Comparison of ENCODE assay signal across 21 cellular contexts in genomic region chr14:101797785-101798342, GRCh38. TPM values are rescaled to one million over a fixed set of nuclear protein-coding genes. Genes with fewer than 3 reads are reported as not detected.
DNase-seq lines count a peak whose midpoint lies in the region; ATAC-seq and TF ChIP-seq lines count a peak whose summit lies in the region.
"Had no signal": no experiment of that assay in that cellular context is flagged by ENCODE, and none has a peak within 500 bp of the region (broad histone marks: within the 10 kb centered on the region; RNA-seq: fewer than 3 reads in every experiment).

No MANE protein-coding gene starts in this region.

- WGBS in sigmoid colon, 2 donors: 90 to 93% methylated on average over 5 of the region's 5 CpGs

- H3K9me3 ChIP-seq in right atrium auricular region (no peaks in the 10 kb centered on the region), sigmoid colon (no peaks in the 10 kb centered on the region)

- H3K4me1 ChIP-seq in right atrium auricular region (peaks cover 0 to 3% of the 10 kb centered on the region in 2 donors), sigmoid colon (peaks cover 0 to 41% (median 22%) of the 10 kb centered on the region in 4 donors)

- ATAC-seq in Right ventricle myocardium inferior (peak; percentile 88), GM18873 (IDR thresholded peaks at IDR 0.05; ENCODE audit: low FRiP score, unreplicated experiment) (no peak)
- ATAC-seq: CD8-positive, alpha-beta T cell; GM23338; SK-N-SH treated with all-trans-retinoic acid at 6 μM for 48 hours had no signal

- H3K27me3 ChIP-seq in right atrium auricular region (no peaks in the 10 kb centered on the region), sigmoid colon (no peaks in the 10 kb centered on the region)
- H3K27me3 ChIP-seq: BLaER1 treated with 17β-estradiol and CSF1 and Interleukin-3, amounts not matched to agents 10 nM and 100 nM had no signal

- H3K36me3 ChIP-seq in right atrium auricular region (peaks cover 4% of the 10 kb centered on the region), sigmoid colon (no peaks in the 10 kb centered on the region)

- TF ChIP-seq EP300 in sigmoid colon (IDR thresholded peaks at IDR 0.05): peak in 2 of 4 donors; percentile 17 to 53

- H3K4me3 ChIP-seq in right atrium auricular region (no peak overlapping the region), sigmoid colon (no peak overlapping the region)
- H3K4me3 ChIP-seq: BLaER1 treated with 17β-estradiol and CSF1 and Interleukin-3, amounts not matched to agents 10 nM and 100 nM; GM23338; PC-9 had no signal

- H3K27ac ChIP-seq in right atrium auricular region: peak overlapping the region; percentile 6 to 37
- peak overlapping the region; percentile 77 to 86 (median 83) for H3K27ac ChIP-seq in sigmoid colon
- H3K27ac ChIP-seq: PC-9 had no signal

- TF ChIP-seq POLR2A in sigmoid colon (IDR thresholded peaks at IDR 0.05): no peak

- intact Hi-C loops in Right ventricle myocardium inferior (cut with DNase I) (no loop called here), cardiac septum (cut with DNase I) (no loop called here), sigmoid colon (cut with DNase I) (loop anchor here (2.0 to 5.0 kb wide), 2 partner anchors 13 to 34 kb away; no protein-coding TSS in a partner anchor)

- TF ChIP-seq CTCF in right atrium auricular region (IDR thresholded peaks at IDR 0.05) (no peak), sigmoid colon (IDR thresholded peaks at IDR 0.05) (no peak)

- DNase-seq in Right ventricle myocardium inferior (ENCODE audit: missing footprints): no peak
- no peak for DNase-seq in cardiac septum (ENCODE audit: low spot score)
- no peak for DNase-seq in right atrium auricular region (ENCODE audit: low spot score)
- DNase-seq in sigmoid colon: no peak
- DNase-seq in amniotic stem cell (lab: John Stamatoyannopoulos, UW): no peak
- DNase-seq in activated CD4-positive, CD25-positive, alpha-beta regulatory T cell treated with anti-CD3 and anti-CD28 coated beads, Interleukin-2, amount 50 U/mL, for 72 hours: no peak
- DNase-seq in T1000 (lab: John Stamatoyannopoulos, UW): no peak
- DNase-seq: 8988T; CD8-positive, alpha-beta T cell; DMS153; HCEC 1CT; Kasumi-1; NCI-H1417; NCI-H1694 treated with DMSO at 0.1 percent for 48 hours; NCI-H510A; PC-9; RPMI8226 had no signal

RNA-seq across cellular contexts. Expression of gene PPP2R5C, which starts 36.4 kb away (rescaled TPM):
- total RNA-seq in Right ventricle myocardium inferior (199 TPM), cardiac septum (202 TPM), right atrium auricular region (10 to 100 TPM; 82.2 to 82.9 TPM), sigmoid colon (100 to 1,000 TPM; 115 to 175 (median 147) TPM)
- polyA plus RNA-seq in sigmoid colon: 100 to 1,000 TPM in 2 of 3 donors, 10 to 100 TPM in 1; 90.2 to 133 (median 123) TPM
